In genomic region chr7:100604976-100605911, GRCh38 we compare ENCODE assay signal across 8 cellular contexts. TPM values are rescaled to one million over a fixed set of nuclear protein-coding genes. Genes with fewer than 3 reads are reported as not detected.
A peak's percentile ranks its signal among the peaks of the same experiment; 100 is the strongest.
DNase-seq lines count a peak whose midpoint lies in the region; ATAC-seq and TF ChIP-seq lines count a peak whose summit lies in the region.

No MANE protein-coding gene starts in this region.

- peaks cover 41% of the 10 kb centered on the region for H3K4me1 Mint-ChIP-seq in activated CD4-positive, alpha-beta T cell treated with anti-CD3 and anti-CD28 coated beads, Interleukin-2, amount 10 ng/mL, durations not matched to agents 7 days and 5 days
- H3K4me1 Mint-ChIP-seq in neural progenitor cell = peaks cover 37% of the 10 kb centered on the region

- H3K27ac ChIP-seq in HCT116 (ENCODE audit: low read depth, low read length) = peak overlapping the region; percentile 77
- peak overlapping the region; percentile 13 to 65 for H3K27ac ChIP-seq in esophagus (ENCODE audit: low read depth in 2 of 2, low read length in 1 of 2)
- H3K27ac ChIP-seq in neural progenitor cell = no peak overlapping the region

- POLR2A ChIA-PET in HCT116 (lab: Charles Lee) = interaction anchor here (0.7 to 2.2 kb wide), 3 partner anchors 17 to 28 kb away, joined by 3 to 9 read pairs (median 5); partner anchors contain the start of genes FBXO24 and LRCH4
- POLR2A ChIA-PET in activated CD4-positive, alpha-beta T cell treated with anti-CD3 and anti-CD28 coated beads, Interleukin-2, amount 10 ng/mL, durations not matched to agents 7 days and 5 days (lab: Charles Lee) = interaction anchor here (0.6 kb wide), 1 partner anchor 108 kb away, joined by 3 read pairs; no protein-coding TSS in a partner anchor

- H3K4me3 ChIP-seq in HCT116 (replicated peaks in 1 of 2; ENCODE audit: low read depth in 1 of 2, low read length in 2 of 2) (peak overlapping the region; percentile 64 to 72), esophagus (ENCODE audit: low read depth in 1 of 2, low read length in 2 of 2) (peak overlapping the region; percentile 46 to 50), neural progenitor cell (peak overlapping the region; percentile 63)

- H3K9ac ChIP-seq in HCT116 (ENCODE audit: low read length) (peak overlapping the region; percentile 57), neural progenitor cell (no peak overlapping the region)

- H4K20me1 ChIP-seq in HCT116 (ENCODE audit: insufficient read depth) (no peaks in the 10 kb centered on the region), neural progenitor cell (ENCODE audit: low read depth) (peaks cover 5% of the 10 kb centered on the region)

- 12 to 17% methylated on average over 68 of the region's 68 CpGs for WGBS in esophagus, 2 donors

- intact Hi-C loops in HCT116 (cut with micrococcal nuclease) = no loop called here

- ATAC-seq in HCT116 = peak; percentile 51
- no peak for ATAC-seq in GM21786 (IDR thresholded peaks at IDR 0.05; ENCODE audit: unreplicated experiment)

- H3K4me2 ChIP-seq in HCT116 (ENCODE audit: low read length) (peak overlapping the region; percentile 86), neural progenitor cell (peak overlapping the region; percentile 90)

- TF ChIP-seq RAD21 in HCT116 (IDR thresholded peaks at IDR 0.05; ENCODE audit: low read depth) = no peak

- H3K4me1 ChIP-seq in HCT116 (ENCODE audit: control insufficient read depth in 1 of 2, insufficient read depth in 2 of 2, low read length in 2 of 2) (peaks cover 4 to 50% of the 10 kb centered on the region in 2 experiments), esophagus (ENCODE audit: control insufficient read depth in 2 of 2, insufficient read depth in 2 of 2, low read length in 1 of 2) (no peaks in the 10 kb centered on the region), neural progenitor cell (peaks cover 32% of the 10 kb centered on the region)

- H3K9me3 Mint-ChIP-seq in activated CD4-positive, alpha-beta T cell treated with anti-CD3 and anti-CD28 coated beads, Interleukin-2, amount 10 ng/mL, durations not matched to agents 7 days and 5 days = no peaks in the 10 kb centered on the region
- no peaks in the 10 kb centered on the region for H3K9me3 Mint-ChIP-seq in neural progenitor cell

- peaks cover 39% of the 10 kb centered on the region for H3F3A ChIP-seq in neural progenitor cell (ENCODE audit: low read depth)

- no peaks in the 10 kb centered on the region for H3K9me2 ChIP-seq in HCT116 (ENCODE audit: insufficient read depth)

- H2AFZ ChIP-seq in HCT116 (ENCODE audit: low read depth, low read length, poor library complexity, severe bottlenecking) (peak overlapping the region; percentile 17), neural progenitor cell (replicated peaks) (peak overlapping the region; percentile 50)

- H3K9me3 ChIP-seq in HCT116 (ENCODE audit: control insufficient read depth in 1 of 2, insufficient read depth in 1 of 2, low read depth in 1 of 2, low read length in 2 of 2) (no peaks in the 10 kb centered on the region), esophagus (ENCODE audit: control insufficient read depth in 2 of 2, insufficient read depth in 1 of 2, low read depth in 1 of 2, low read length in 1 of 2) (no peaks in the 10 kb centered on the region), neural progenitor cell (ENCODE audit: low read depth) (no peaks in the 10 kb centered on the region)

- no peak for DNase-seq in HCT116 (ENCODE audit: low read depth, low spot score)
- peak; percentile 56 for DNase-seq in activated CD4-positive, alpha-beta T cell treated with anti-CD3 and anti-CD28 coated beads, Interleukin-2, amount 10 ng/mL, durations not matched to agents 7 days and 5 days
- DNase-seq in neural progenitor cell (ENCODE audit: low spot score) = peak; percentile 80
- DNase-seq in GM20000 (ENCODE audit: low spot score) = no peak
- DNase-seq in NCI-H82 treated with DMSO at 0.1 percent for 48 hours (lab: John Stamatoyannopoulos, UW; ENCODE audit: unreplicated experiment) = no peak
- no peak for DNase-seq in inferior parietal cortex (ENCODE audit: extremely low spot score)

- no peaks in the 10 kb centered on the region for H3K36me3 Mint-ChIP-seq in activated CD4-positive, alpha-beta T cell treated with anti-CD3 and anti-CD28 coated beads, Interleukin-2, amount 10 ng/mL, durations not matched to agents 7 days and 5 days (ENCODE audit: low read depth)
- no peaks in the 10 kb centered on the region for H3K36me3 Mint-ChIP-seq in neural progenitor cell

- CTCF ChIA-PET in HCT116 (lab: Charles Lee) = interaction anchor here (0.6 to 1.4 kb wide), 2 partner anchors 19 to 69 kb away, joined by 3 to 4 read pairs; partner anchors contain the start of genes FBXO24 and LRCH4
- CTCF ChIA-PET in activated CD4-positive, alpha-beta T cell treated with anti-CD3 and anti-CD28 coated beads, Interleukin-2, amount 10 ng/mL, durations not matched to agents 7 days and 5 days (lab: Charles Lee) = interaction anchor here (0.7 to 2.5 kb wide), 8 partner anchors 11 to 101 kb away, joined by 3 to 9 read pairs (median 4); partner anchors contain the start of genes FBXO24 and POP7

- no TSS peak for BruUV-seq in HCT116 (replicated peaks; lab: Mats Ljungman, UMichigan)

- H3K27ac Mint-ChIP-seq in activated CD4-positive, alpha-beta T cell treated with anti-CD3 and anti-CD28 coated beads, Interleukin-2, amount 10 ng/mL, durations not matched to agents 7 days and 5 days = peak overlapping the region; percentile 74
- no peak overlapping the region for H3K27ac Mint-ChIP-seq in neural progenitor cell

- H3K36me3 ChIP-seq in HCT116 (ENCODE audit: control insufficient read depth in 1 of 2, insufficient read depth in 2 of 2, low read length in 2 of 2) = no peaks in the 10 kb centered on the region
- no peaks in the 10 kb centered on the region for H3K36me3 ChIP-seq in esophagus (ENCODE audit: control insufficient read depth in 2 of 2, insufficient read depth in 2 of 2, low read length in 1 of 2)
- no peaks in the 10 kb centered on the region for H3K36me3 ChIP-seq in neural progenitor cell

- peak overlapping the region; percentile 84 for H3K4me3 Mint-ChIP-seq in activated CD4-positive, alpha-beta T cell treated with anti-CD3 and anti-CD28 coated beads, Interleukin-2, amount 10 ng/mL, durations not matched to agents 7 days and 5 days
- H3K4me3 Mint-ChIP-seq in neural progenitor cell = peak overlapping the region; percentile 85

- peaks cover 4% of the 10 kb centered on the region for H3K27me3 Mint-ChIP-seq in activated CD4-positive, alpha-beta T cell treated with anti-CD3 and anti-CD28 coated beads, Interleukin-2, amount 10 ng/mL, durations not matched to agents 7 days and 5 days
- peaks cover 13% of the 10 kb centered on the region for H3K27me3 Mint-ChIP-seq in neural progenitor cell (ENCODE audit: insufficient read depth, low read depth)

- TF ChIP-seq CTCF in HCT116 (IDR thresholded peaks at IDR 0.05 in 2 of 3, conservative IDR thresholded peaks at IDR 0.05 in 1 of 3; ENCODE audit: borderline replicate concordance in 1 of 3, insufficient read depth in 1 of 3, low read depth in 2 of 3, low read length in 2 of 3) (no peak), neural progenitor cell (IDR thresholded peaks at IDR 0.05) (no peak), GM20000 (IDR thresholded peaks at IDR 0.05; ENCODE audit: extremely low read depth, missing control alignments) (no peak)

- TF ChIP-seq POLR2A in HCT116 (IDR thresholded peaks at IDR 0.05; ENCODE audit: borderline replicate concordance, extremely low read depth, insufficient read depth, insufficient read length) = peak; percentile 22

- no peaks in the 10 kb centered on the region for H3K27me3 ChIP-seq in HCT116 (ENCODE audit: insufficient read depth, low read length)
- H3K27me3 ChIP-seq in esophagus (ENCODE audit: control insufficient read depth in 1 of 2, insufficient read depth in 2 of 2, low read length in 2 of 2) = no peaks in the 10 kb centered on the region
- peaks cover 30% of the 10 kb centered on the region for H3K27me3 ChIP-seq in neural progenitor cell

- no peaks in the 10 kb centered on the region for H3K79me2 ChIP-seq in HCT116 (ENCODE audit: insufficient read depth, low read length)
- H3K79me2 ChIP-seq in neural progenitor cell (ENCODE audit: low read depth) = no peaks in the 10 kb centered on the region

- RAD21 ChIA-PET in HCT116 (lab: Charles Lee; ENCODE audit: low non-redundant PET in 1 of 2, low total read pairs in 2 of 2, uncharacterized antibody in 2 of 2, unreplicated experiment in 2 of 2) = interaction anchor here in 1 of 2 experiments (0.5 kb wide), 1 partner anchor 28 kb away, joined by 7 read pairs; no protein-coding TSS in a partner anchor

RNA-seq across cellular contexts. Expression of gene PCOLCE, which starts 3.1 kb away (rescaled TPM):
- total RNA-seq in HCT116 (2021; ENCODE audit: unreplicated experiment) (12.4 TPM), neural progenitor cell (ENCODE audit: low replicate concordance) (6.6 and 8.5 TPM in 2 replicates)
- 12.0 and 16.8 TPM in 2 replicates for polyA plus RNA-seq in HCT116 (2012)
- total RNA-seq in activated CD4-positive, alpha-beta T cell treated with anti-CD3 and anti-CD28 coated beads, Interleukin-2, amount 10 ng/mL, durations not matched to agents 7 days and 5 days = 10 to 100 TPM; 17.3 to 18.3 TPM
- 10 to 100 TPM in 1 of 2 donors, 1 to 10 TPM in 1; 9.9 to 11.0 TPM for polyA plus RNA-seq in esophagus

RNA-seq across cellular contexts. Expression of gene MOSPD3, which starts 7.1 kb away (rescaled TPM):
- 32.8 TPM for total RNA-seq in HCT116 (2021; ENCODE audit: unreplicated experiment)
- polyA plus RNA-seq in HCT116 (2012) = 23.3 and 27.3 TPM in 2 replicates
- 10 to 100 TPM; 59.7 to 66.7 TPM for total RNA-seq in activated CD4-positive, alpha-beta T cell treated with anti-CD3 and anti-CD28 coated beads, Interleukin-2, amount 10 ng/mL, durations not matched to agents 7 days and 5 days
- 10 to 100 TPM; 15.5 to 18.4 TPM for polyA plus RNA-seq in esophagus
- 3.0 and 11.5 TPM in 2 replicates for total RNA-seq in neural progenitor cell (ENCODE audit: low replicate concordance)

RNA-seq across cellular contexts. Expression of gene FBXO24, which starts 19.1 kb away (rescaled TPM):
- total RNA-seq in HCT116 (2021; ENCODE audit: unreplicated experiment) (2.1 TPM), neural progenitor cell (ENCODE audit: low replicate concordance) (1.2 and 2.5 TPM in 2 replicates)
- 1.8 and 2.1 TPM in 2 replicates for polyA plus RNA-seq in HCT116 (2012)
- total RNA-seq in activated CD4-positive, alpha-beta T cell treated with anti-CD3 and anti-CD28 coated beads, Interleukin-2, amount 10 ng/mL, durations not matched to agents 7 days and 5 days = 1 to 10 TPM; 1.3 to 1.5 TPM
- under 1 TPM; 0.33 to 0.81 TPM for polyA plus RNA-seq in esophagus

RNA-seq across cellular contexts. Expression of gene LRCH4, which starts 19.3 kb away (rescaled TPM):
- total RNA-seq in HCT116 (2021; ENCODE audit: unreplicated experiment) (47.9 TPM), neural progenitor cell (ENCODE audit: low replicate concordance) (4.5 and 55.9 TPM in 2 replicates)
- 33.3 and 36.1 TPM in 2 replicates for polyA plus RNA-seq in HCT116 (2012)
- total RNA-seq in activated CD4-positive, alpha-beta T cell treated with anti-CD3 and anti-CD28 coated beads, Interleukin-2, amount 10 ng/mL, durations not matched to agents 7 days and 5 days = 100 to 1,000 TPM; 189 to 217 TPM
- polyA plus RNA-seq in esophagus = 10 to 100 TPM; 32.3 to 73.4 TPM

RNA-seq across cellular contexts. Expression of gene SAP25, which starts 31.5 kb away (rescaled TPM):
- 4.4 TPM for total RNA-seq in HCT116 (2021; ENCODE audit: unreplicated experiment)
- 2.9 and 3.0 TPM in 2 replicates for polyA plus RNA-seq in HCT116 (2012)
- 10 to 100 TPM; 34.6 to 36.1 TPM for total RNA-seq in activated CD4-positive, alpha-beta T cell treated with anti-CD3 and anti-CD28 coated beads, Interleukin-2, amount 10 ng/mL, durations not matched to agents 7 days and 5 days
- polyA plus RNA-seq in esophagus = 1 to 10 TPM; 1.5 to 3.3 TPM
- 1.5 TPM in 1 of 2 replicates, not detected in the other for total RNA-seq in neural progenitor cell (ENCODE audit: low replicate concordance)

Comparison
In these comparisons a context has a peak if more than half of its experiments do, and no peak if none do; other contexts are left out.
1. DNase-seq: peak in activated CD4-positive, alpha-beta T cell treated with anti-CD3 and anti-CD28 coated beads, Interleukin-2, amount 10 ng/mL, durations not matched to agents 7 days and 5 days (single experiment) and neural progenitor cell (single experiment); none in HCT116 (single experiment), GM20000 (single experiment), NCI-H82 treated with DMSO at 0.1 percent for 48 hours (single experiment) and inferior parietal cortex (single experiment).
2. Peak in every context shown above with its lines, with median percentiles within 50 percentile points of each other: H3K4me3 ChIP-seq.